ENCODE assay signal across 8 cellular contexts in genomic region chr17:38879878-38880727, GRCh38. TPM values are rescaled to one million over a fixed set of nuclear protein-coding genes. Genes with fewer than 3 reads are reported as not detected.
DNase-seq lines count a peak whose midpoint lies in the region; ATAC-seq, FAIRE-seq and TF ChIP-seq lines count a peak whose summit lies in the region.

No MANE protein-coding gene starts in this region.

- H3K9me3 Mint-ChIP-seq in central memory CD8-positive, alpha-beta T cell = no peaks in the 10 kb centered on the region
- H3K9me3 Mint-ChIP-seq in type B pancreatic cell = no peaks in the 10 kb centered on the region

- H3K27ac Mint-ChIP-seq in central memory CD8-positive, alpha-beta T cell (ENCODE audit: low read depth) = peak overlapping the region; percentile 35
- peak overlapping the region; percentile 96 for H3K27ac Mint-ChIP-seq in type B pancreatic cell

- H3K79me2 ChIP-seq in HepG2 (ENCODE audit: insufficient read depth, low read length) = peaks cover 67% of the 10 kb centered on the region

- FAIRE-seq in HepG2 (lab: Jason Lieb, UNC) = no peak

- POLR2A ChIA-PET in HepG2 (lab: Yijun Ruan, JAX) = interaction anchor here (0.8 to 3.8 kb wide), 2 partner anchors 7 to 10 kb away, joined by 3 to 24 read pairs; partner anchors contain the start of gene LASP1

- DNase-seq in D341Med (ENCODE audit: low spot score) (peak; percentile 35), NCI-H2171 (lab: John Stamatoyannopoulos, UW) (peak; percentile 43), HepG2 (ENCODE audit: low spot score) (no peak), type B pancreatic cell (ENCODE audit: extremely low spot score, unreplicated experiment) (no peak), NCI-H2227 treated with DMSO at 0.1 percent for 48 hours (lab: John Stamatoyannopoulos, UW) (no peak), hypothalamus (lab: John Stamatoyannopoulos, UW) (no peak)
- DNase-seq in central memory CD8-positive, alpha-beta T cell (ENCODE audit: low spot score in 2 of 2) = no peak

- no peaks in the 10 kb centered on the region for H3K9me3 ChIP-seq in HepG2 (ENCODE audit: low read length)

- no peak for TF ChIP-seq POLR2A in HepG2 (IDR thresholded peaks at IDR 0.05; ENCODE audit: insufficient read depth in 1 of 2, low read depth in 2 of 2, low read length in 2 of 2)

- H3K27me3 Mint-ChIP-seq in central memory CD8-positive, alpha-beta T cell = no peaks in the 10 kb centered on the region
- no peaks in the 10 kb centered on the region for H3K27me3 Mint-ChIP-seq in type B pancreatic cell

- H3K27ac ChIP-seq in HepG2 (ENCODE audit: extremely low read length, insufficient read depth, low read length) = no peak overlapping the region

- intact Hi-C loops in HepG2 (cut with micrococcal nuclease; ENCODE audit: unreplicated experiment) = no loop called here

- peaks cover 50 to 74% of the 10 kb centered on the region in 2 experiments for H3K36me3 ChIP-seq in HepG2 (replicated peaks in 1 of 2; ENCODE audit: control insufficient read depth in 1 of 2, insufficient read depth in 2 of 2, low read length in 2 of 2)

- in situ Hi-C loops in HepG2 (cut with HindIII; ENCODE audit: extremely low pct_ligation_motif_present, low pct_unique_long_range_greater_than_20kb) = no loop called here

- TF ChIP-seq EP300 in HepG2 (IDR thresholded peaks at IDR 0.05; ENCODE audit: low read depth in 2 of 2, low read length in 2 of 2) (no peak), HepG2 (CRISPR knock-in tag; IDR thresholded peaks at IDR 0.05; ENCODE audit: borderline replicate concordance) (no peak)

- no peaks in the 10 kb centered on the region for H3K27me3 ChIP-seq in HepG2 (ENCODE audit: control insufficient read depth in 1 of 2, insufficient read depth in 2 of 2, low read length in 2 of 2)

- peaks cover 58% of the 10 kb centered on the region for H4K20me1 ChIP-seq in HepG2 (ENCODE audit: insufficient read depth, low read length)

- no peak overlapping the region for H3K4me3 ChIP-seq in HepG2 (replicated peaks in 1 of 3; ENCODE audit: insufficient read depth in 1 of 3, low read depth in 2 of 3, low read length in 3 of 3)

- no peak overlapping the region for H3K4me2 ChIP-seq in HepG2 (ENCODE audit: low read depth, low read length)

- H3K36me3 Mint-ChIP-seq in central memory CD8-positive, alpha-beta T cell (ENCODE audit: insufficient read depth) = peaks cover 70% of the 10 kb centered on the region
- H3K36me3 Mint-ChIP-seq in type B pancreatic cell = peaks cover 29% of the 10 kb centered on the region

- peak overlapping the region; percentile 36 for H3K4me3 Mint-ChIP-seq in central memory CD8-positive, alpha-beta T cell
- H3K4me3 Mint-ChIP-seq in type B pancreatic cell = peak overlapping the region; percentile 82

- no peak for TF ChIP-seq RAD21 in HepG2 (CRISPR knock-in tag; IDR thresholded peaks at IDR 0.05)

- H2AFZ ChIP-seq in HepG2 (ENCODE audit: low read length) = no peak overlapping the region

- CTCF ChIA-PET in HepG2 (lab: Yijun Ruan, JAX; ENCODE audit: low intra/inter-chr PET ratio, low total read pairs) = no interaction called here

- no peak for ATAC-seq in central memory CD8-positive, alpha-beta T cell (replicated peaks; ENCODE audit: extremely low read depth, poor library complexity, severe bottlenecking)
- ATAC-seq in HepG2 (no peak), GM21526 (IDR thresholded peaks at IDR 0.05; ENCODE audit: low FRiP score, unreplicated experiment) (no peak)

- no peak overlapping the region for H3K9ac ChIP-seq in HepG2 (ENCODE audit: insufficient read depth, low read depth, low read length)

- peaks cover 74% of the 10 kb centered on the region for H3K4me1 ChIP-seq in HepG2 (ENCODE audit: insufficient read depth, low read length)

- BruUV-seq in HepG2 (replicated peaks; lab: Mats Ljungman, UMichigan) = no TSS peak

- peaks cover 87% of the 10 kb centered on the region for H3K4me1 Mint-ChIP-seq in central memory CD8-positive, alpha-beta T cell
- H3K4me1 Mint-ChIP-seq in type B pancreatic cell (ENCODE audit: unreplicated experiment) = peaks cover 53% of the 10 kb centered on the region

- TF ChIP-seq CTCF in HepG2 (CRISPR knock-in tag; IDR thresholded peaks at IDR 0.05) (no peak), type B pancreatic cell (conservative IDR thresholded peaks at IDR 0.05) (no peak)

- WGBS in HepG2 (ENCODE audit: low lambda C conversion rate) = 80% methylated on average over 8 of the region's 8 CpGs

RNA-seq across cellular contexts. Expression of gene LASP1, which starts 10.2 kb away (rescaled TPM):
- total RNA-seq in HepG2 (2016; rRNA removed; fragmentation: Illumina TruSeq; extraction: Trizol) (97.0 and 110 TPM in 2 replicates), type B pancreatic cell (ENCODE audit: low replicate concordance) (159 and 210 TPM in 2 replicates)
- 9.8 and 10.1 TPM in 2 replicates for total RNA-seq in HepG2 (2016; cell fraction: cytosol; rRNA removed; fragmentation: Illumina TruSeq; extraction: Trizol; ENCODE audit: low read depth)
- 92.3 and 97.2 TPM in 2 replicates for total RNA-seq in HepG2 (2016; cell fraction: insoluble cytoplasmic fraction; rRNA removed; fragmentation: Illumina TruSeq; extraction: Trizol)
- 38.1 and 38.7 TPM in 2 replicates for total RNA-seq in HepG2 (2016; cell fraction: membrane; rRNA removed; fragmentation: Illumina TruSeq; extraction: Trizol)
- 62.5 and 68.5 TPM in 2 replicates for total RNA-seq in HepG2 (2016; cell fraction: nucleus; rRNA removed; fragmentation: Illumina TruSeq; extraction: Trizol)
- 70.1 and 80.4 TPM in 2 replicates for polyA plus RNA-seq in HepG2 (2011; rRNA removed)
- polyA plus RNA-seq in HepG2 (2011; cell fraction: cytosol; rRNA removed) = 81.9 and 127 TPM in 2 replicates
- polyA plus RNA-seq in HepG2 (2011; cell fraction: nucleus; rRNA removed) = 107 and 129 TPM in 2 replicates
- 82.2 and 85.9 TPM in 2 replicates for polyA plus RNA-seq in HepG2 (2012)
- 7.2 and 8.1 TPM in 2 replicates for polyA plus RNA-seq in HepG2 (2016; cell fraction: cytosol; fragmentation: Illumina TruSeq; extraction: Trizol; ENCODE audit: low read depth)
- 138 and 161 TPM in 2 replicates for polyA plus RNA-seq in HepG2 (2016; cell fraction: insoluble cytoplasmic fraction; fragmentation: Illumina TruSeq; extraction: Trizol; ENCODE audit: low read depth)
- polyA plus RNA-seq in HepG2 (2016; cell fraction: membrane; fragmentation: Illumina TruSeq; extraction: Trizol; ENCODE audit: low read depth) = 25.1 and 28.1 TPM in 2 replicates
- polyA plus RNA-seq in HepG2 (2016; cell fraction: nucleus; fragmentation: Illumina TruSeq; extraction: Trizol; ENCODE audit: insufficient read depth, low read depth) = 109 and 113 TPM in 2 replicates
- polyA minus RNA-seq in HepG2 (2011; rRNA and poly(A)+ RNA removed; ENCODE audit: low replicate concordance) = 136 and 189 TPM in 2 replicates
- polyA minus RNA-seq in HepG2 (2011; cell fraction: cytosol; rRNA and poly(A)+ RNA removed) = 107 and 130 TPM in 2 replicates
- 49.2 and 50.4 TPM in 2 replicates for polyA minus RNA-seq in HepG2 (2011; cell fraction: nucleus; rRNA and poly(A)+ RNA removed)

RNA-seq across cellular contexts. Expression of gene RPL23, which starts 26.6 kb away (rescaled TPM):
- total RNA-seq in HepG2 (2016; rRNA removed; fragmentation: Illumina TruSeq; extraction: Trizol) (2,790 and 3,298 TPM in 2 replicates), type B pancreatic cell (ENCODE audit: low replicate concordance) (1,908 and 1,925 TPM in 2 replicates)
- 4,051 and 4,588 TPM in 2 replicates for total RNA-seq in HepG2 (2016; cell fraction: cytosol; rRNA removed; fragmentation: Illumina TruSeq; extraction: Trizol; ENCODE audit: low read depth)
- 2,655 and 3,446 TPM in 2 replicates for total RNA-seq in HepG2 (2016; cell fraction: insoluble cytoplasmic fraction; rRNA removed; fragmentation: Illumina TruSeq; extraction: Trizol)
- 6,899 and 6,901 TPM in 2 replicates for total RNA-seq in HepG2 (2016; cell fraction: membrane; rRNA removed; fragmentation: Illumina TruSeq; extraction: Trizol)
- 995 and 1,125 TPM in 2 replicates for total RNA-seq in HepG2 (2016; cell fraction: nucleus; rRNA removed; fragmentation: Illumina TruSeq; extraction: Trizol)
- polyA plus RNA-seq in HepG2 (2011; rRNA removed) = 4,288 and 4,860 TPM in 2 replicates
- polyA plus RNA-seq in HepG2 (2011; cell fraction: cytosol; rRNA removed) = 4,164 and 5,084 TPM in 2 replicates
- polyA plus RNA-seq in HepG2 (2011; cell fraction: nucleus; rRNA removed) = 680 and 915 TPM in 2 replicates
- polyA plus RNA-seq in HepG2 (2012) = 4,457 and 5,527 TPM in 2 replicates
- polyA plus RNA-seq in HepG2 (2016; cell fraction: cytosol; fragmentation: Illumina TruSeq; extraction: Trizol; ENCODE audit: low read depth) = 5,325 and 6,272 TPM in 2 replicates
- polyA plus RNA-seq in HepG2 (2016; cell fraction: insoluble cytoplasmic fraction; fragmentation: Illumina TruSeq; extraction: Trizol; ENCODE audit: low read depth) = 3,877 and 3,973 TPM in 2 replicates
- polyA plus RNA-seq in HepG2 (2016; cell fraction: membrane; fragmentation: Illumina TruSeq; extraction: Trizol; ENCODE audit: low read depth) = 7,669 and 7,726 TPM in 2 replicates
- 2,046 and 2,062 TPM in 2 replicates for polyA plus RNA-seq in HepG2 (2016; cell fraction: nucleus; fragmentation: Illumina TruSeq; extraction: Trizol; ENCODE audit: insufficient read depth, low read depth)
- 223 and 322 TPM in 2 replicates for polyA minus RNA-seq in HepG2 (2011; rRNA and poly(A)+ RNA removed; ENCODE audit: low replicate concordance)
- 1,056 and 1,226 TPM in 2 replicates for polyA minus RNA-seq in HepG2 (2011; cell fraction: cytosol; rRNA and poly(A)+ RNA removed)
- 292 and 362 TPM in 2 replicates for polyA minus RNA-seq in HepG2 (2011; cell fraction: nucleus; rRNA and poly(A)+ RNA removed)

RNA-seq across cellular contexts. Expression of gene CWC25, which starts 55.0 kb away (rescaled TPM):
- total RNA-seq in HepG2 (2016; rRNA removed; fragmentation: Illumina TruSeq; extraction: Trizol) = 12.7 and 15.6 TPM in 2 replicates
- 3.7 and 5.9 TPM in 2 replicates for total RNA-seq in HepG2 (2016; cell fraction: cytosol; rRNA removed; fragmentation: Illumina TruSeq; extraction: Trizol; ENCODE audit: low read depth)
- 12.1 and 16.1 TPM in 2 replicates for total RNA-seq in HepG2 (2016; cell fraction: insoluble cytoplasmic fraction; rRNA removed; fragmentation: Illumina TruSeq; extraction: Trizol)
- 4.9 and 5.9 TPM in 2 replicates for total RNA-seq in HepG2 (2016; cell fraction: membrane; rRNA removed; fragmentation: Illumina TruSeq; extraction: Trizol)
- total RNA-seq in HepG2 (2016; cell fraction: nucleus; rRNA removed; fragmentation: Illumina TruSeq; extraction: Trizol) = 16.2 and 16.8 TPM in 2 replicates
- polyA plus RNA-seq in HepG2 (2011; rRNA removed) = 20.6 and 22.7 TPM in 2 replicates
- 8.0 and 10.1 TPM in 2 replicates for polyA plus RNA-seq in HepG2 (2011; cell fraction: cytosol; rRNA removed)
- polyA plus RNA-seq in HepG2 (2011; cell fraction: nucleus; rRNA removed) = 75.8 and 78.0 TPM in 2 replicates
- polyA plus RNA-seq in HepG2 (2012) = 13.3 and 15.9 TPM in 2 replicates
- polyA plus RNA-seq in HepG2 (2016; cell fraction: cytosol; fragmentation: Illumina TruSeq; extraction: Trizol; ENCODE audit: low read depth) = 1.3 and 1.4 TPM in 2 replicates
- polyA plus RNA-seq in HepG2 (2016; cell fraction: insoluble cytoplasmic fraction; fragmentation: Illumina TruSeq; extraction: Trizol; ENCODE audit: low read depth) = 13.2 and 13.4 TPM in 2 replicates
- 2.8 and 3.3 TPM in 2 replicates for polyA plus RNA-seq in HepG2 (2016; cell fraction: membrane; fragmentation: Illumina TruSeq; extraction: Trizol; ENCODE audit: low read depth)
- polyA plus RNA-seq in HepG2 (2016; cell fraction: nucleus; fragmentation: Illumina TruSeq; extraction: Trizol; ENCODE audit: insufficient read depth, low read depth) = 51.8 and 58.8 TPM in 2 replicates
- polyA minus RNA-seq in HepG2 (2011; rRNA and poly(A)+ RNA removed; ENCODE audit: low replicate concordance) = 7.6 and 11.6 TPM in 2 replicates
- polyA minus RNA-seq in HepG2 (2011; cell fraction: cytosol; rRNA and poly(A)+ RNA removed) = 3.6 and 4.1 TPM in 2 replicates
- polyA minus RNA-seq in HepG2 (2011; cell fraction: nucleus; rRNA and poly(A)+ RNA removed) = 18.3 TPM in 2 replicates
- 17.7 and 19.7 TPM in 2 replicates for total RNA-seq in type B pancreatic cell (ENCODE audit: low replicate concordance)

Comparison
In these comparisons a context has a peak if more than half of its experiments do, and no peak if none do; other contexts are left out.
1. DNase-seq: peak in D341Med (single experiment) and NCI-H2171 (single experiment); none in central memory CD8-positive, alpha-beta T cell (0 of 2), HepG2 (single experiment), type B pancreatic cell (single experiment), NCI-H2227 treated with DMSO at 0.1 percent for 48 hours (single experiment) and hypothalamus (0 of 51).